Comparison of ENCODE assay signal across 29 cellular contexts in the genomic region with DNA sequence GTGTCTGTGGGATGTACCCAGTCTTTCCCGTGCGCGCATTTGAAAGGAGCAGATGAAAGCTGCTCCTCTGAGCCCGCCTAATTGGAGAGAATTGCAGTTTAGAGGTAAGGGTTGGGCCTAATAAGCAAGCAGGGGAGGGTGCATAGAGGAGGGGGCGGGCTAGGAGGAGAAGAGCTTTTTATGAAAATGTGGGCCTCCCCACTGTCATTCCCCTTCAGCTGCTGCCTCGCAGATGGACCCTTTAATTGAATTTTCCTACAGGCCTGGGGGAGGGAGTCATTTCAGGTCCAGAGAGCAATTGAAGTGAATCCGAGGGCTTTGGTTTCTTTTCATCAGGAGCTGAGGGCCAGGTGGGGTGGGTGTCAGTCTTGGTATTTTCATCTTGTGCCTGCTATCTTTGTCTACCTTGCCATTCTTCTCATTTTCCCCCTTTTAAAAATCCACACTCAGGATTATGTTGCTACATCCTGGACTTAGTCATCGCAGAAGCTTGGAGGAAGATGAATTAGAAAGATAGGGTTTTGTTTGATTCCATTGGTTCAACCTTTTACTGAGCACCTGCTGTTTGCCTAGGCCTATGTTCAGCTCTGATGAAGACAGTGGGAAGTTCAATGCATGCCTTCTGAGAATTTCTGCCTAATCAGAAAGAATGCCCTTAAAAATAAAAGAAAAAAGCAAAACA.
A peak's percentile ranks its signal among the peaks of the same experiment; 100 is the strongest.
DNase-seq lines count a peak whose midpoint lies in the region; ATAC-seq, FAIRE-seq and TF ChIP-seq lines count a peak whose summit lies in the region.
"Had no signal": no experiment of that assay in that cellular context is flagged by ENCODE, and none has a peak within 500 bp of the region (broad histone marks: within the 10 kb centered on the region; RNA-seq: fewer than 3 reads in every experiment).

No MANE protein-coding gene starts in this region.

- no peaks in the 10 kb centered on the region for H3K79me2 ChIP-seq in K562 (ENCODE audit: control insufficient read depth, insufficient read depth, low read length)

- H3K4me3 ChIP-seq in H7 (ENCODE audit: insufficient read depth, low read depth, low read length) (no peak overlapping the region), K562 (no peak overlapping the region), sigmoid colon (no peak overlapping the region)
- H3K4me3 ChIP-seq: GM12878, spleen, upper lobe of left lung had no signal

- TF ChIP-seq POLR2A in K562 (conservative IDR thresholded peaks at IDR 0.05) (no peak), sigmoid colon (IDR thresholded peaks at IDR 0.05) (no peak)

- no peak for TF ChIP-seq RAD21 in K562 (CRISPR knock-in tag; conservative IDR thresholded peaks at IDR 0.05 in 1 of 2, IDR thresholded peaks at IDR 0.05 in 1 of 2)

- DNase-seq in H7 (peak; percentile 35), K562 (ENCODE audit: extremely low read depth in 1 of 4, low spot score in 3 of 4) (no peak), left kidney (ENCODE audit: low read depth, low spot score) (peak; percentile 71), HUDEP-2 (lab: John Stamatoyannopoulos, UW; ENCODE audit: unreplicated experiment in 76 of 76) (no peak), LoVo (ENCODE audit: low spot score) (no peak), NCI-H1092 (lab: John Stamatoyannopoulos, UW) (no peak), sigmoid colon (no peak)
- DNase-seq: activated CD4-positive, alpha-beta memory T cell treated with anti-CD3 and anti-CD28 coated beads, Interleukin-2, amount 10 ng/mL, durations not matched to agents 7 days and 5 days; activated naive CD4-positive, alpha-beta T cell treated with Interleukin-2 at 50 U/mL for 16 hours; activated T-cell treated with anti-CD3 and anti-CD28 coated beads, Interleukin-2, amount 50 U/mL, for 24 hours; amygdala; CD4-positive, alpha-beta T cell; DMS153; left colon; NCI-H1048; NCI-H2029; NCI-H510A; OCI-M1; SIG-M5; spleen; stimulated activated CD4-positive, alpha-beta T cell treated with anti-CD3 and anti-CD28 coated beads, Interleukin-4, amount 100 ng/mL, for 4 hours; T-helper 17 cell had no signal

- WGBS in K562 (ENCODE audit: insufficient coverage, low coverage, missing lambda C conversion rate), result 55% methylated on average over 8 of the region's 8 CpGs
- WGBS in sigmoid colon, 2 donors, result 97% methylated on average over 8 of the region's 8 CpGs

- no peaks in the 10 kb centered on the region for H3K9me3 ChIP-seq in K562 (replicated peaks; ENCODE audit: control insufficient read depth, insufficient read depth, low read depth, low read length)
- H3K9me3 ChIP-seq in sigmoid colon, result no peaks in the 10 kb centered on the region
- H3K9me3 ChIP-seq: spleen, upper lobe of left lung had no signal

- intact Hi-C loops in K562 (cut with micrococcal nuclease), result no loop called here
- intact Hi-C loops in sigmoid colon (cut with DNase I), result no loop called here

- no peaks in the 10 kb centered on the region; a peak in 1 of 5 replicates for H3K4me1 ChIP-seq in K562 (replicated peaks in 1 of 2; ENCODE audit: control insufficient read depth in 2 of 2, insufficient read depth in 2 of 2, low read length in 2 of 2)
- H3K4me1 ChIP-seq in sigmoid colon, result no peaks in the 10 kb centered on the region
- H3K4me1 ChIP-seq: foreskin keratinocyte, upper lobe of left lung had no signal

- no peaks in the 10 kb centered on the region for H4K20me1 ChIP-seq in K562 (replicated peaks; ENCODE audit: control insufficient read depth, insufficient read depth, low read length)

- POLR2A ChIA-PET in K562 (lab: Yijun Ruan, JAX), result no interaction called here

- BruUV-seq in K562 (replicated peaks; lab: Mats Ljungman, UMichigan), result no TSS peak

- no peak for FAIRE-seq in K562 (lab: Jason Lieb, UNC)
- FAIRE-seq: GM12878, H54 had no signal

- H3K27ac ChIP-seq in C4-2B (peak overlapping the region; percentile 51), K562 (ENCODE audit: extremely low read depth, low read depth, low read length) (no peak overlapping the region), sigmoid colon (no peak overlapping the region)
- H3K27ac ChIP-seq: foreskin keratinocyte, spleen, upper lobe of left lung, VCaP had no signal

- ATAC-seq in K562, result no peak
- ATAC-seq: foreskin keratinocyte; GM12878; left colon; natural killer cell treated with Interleukin-12 subunit alpha and Interleukin-12 subunit beta and Interleukin-15 and Interleukin-18, amount 100 ng/mL, for 72 hours; T-helper 17 cell had no signal

- CTCF ChIA-PET in K562 (lab: Yijun Ruan, JAX; ENCODE audit: low intra/inter-chr PET ratio), result no interaction called here

- TF ChIP-seq CTCF in C4-2B (conservative IDR thresholded peaks at IDR 0.05) (no peak), K562 (IDR thresholded peaks at IDR 0.05 in 2 of 3, conservative IDR thresholded peaks at IDR 0.05 in 1 of 3; ENCODE audit: insufficient read depth in 2 of 3, low read depth in 1 of 3, low read length in 3 of 3) (no peak), sigmoid colon (IDR thresholded peaks at IDR 0.05) (no peak)

- H3K27me3 ChIP-seq in H7 (ENCODE audit: control insufficient read depth, insufficient read depth, low read length), result no peaks in the 10 kb centered on the region
- peaks cover 0 to 8% of the 10 kb centered on the region in 2 experiments; a peak in 2 of 5 replicates for H3K27me3 ChIP-seq in K562 (ENCODE audit: control insufficient read depth in 2 of 2, insufficient read depth in 2 of 2, low read length in 2 of 2)
- H3K27me3 ChIP-seq in sigmoid colon, result no peaks in the 10 kb centered on the region
- H3K27me3 ChIP-seq: foreskin keratinocyte, spleen, upper lobe of left lung had no signal

- H3K9me1 ChIP-seq in K562 (ENCODE audit: control insufficient read depth, insufficient read depth, low read length), result no peaks in the 10 kb centered on the region

- no peak overlapping the region for H3K4me2 ChIP-seq in K562 (ENCODE audit: insufficient read depth, low read length)

- in situ Hi-C loops in K562 (cut with MboI), result no loop called here

- no peak overlapping the region for H2AFZ ChIP-seq in K562 (ENCODE audit: low read depth, low read length)

- no peak overlapping the region for H3K9ac ChIP-seq in K562 (ENCODE audit: insufficient read depth in 1 of 2, low read depth in 2 of 2, low read length in 2 of 2)

- H3K36me3 ChIP-seq in H7 (replicated peaks; ENCODE audit: control insufficient read depth, insufficient read depth, low read length), result no peaks in the 10 kb centered on the region
- H3K36me3 ChIP-seq in K562 (ENCODE audit: control insufficient read depth, insufficient read depth, low read length), result no peaks in the 10 kb centered on the region
- no peaks in the 10 kb centered on the region for H3K36me3 ChIP-seq in sigmoid colon
- H3K36me3 ChIP-seq: spleen, upper lobe of left lung had no signal

- TF ChIP-seq EP300 in K562 (IDR thresholded peaks at IDR 0.05; ENCODE audit: low read length) (no peak), sigmoid colon (IDR thresholded peaks at IDR 0.05) (no peak)

TF ChIP-seq in K562, 482 proteins besides CTCF, POLR2A, EP300 and RAD21:
- TF ChIP-seq ZNF175 (CRISPR knock-in tag; IDR thresholded peaks at IDR 0.05; ENCODE audit: low read depth) (no peak), ZKSCAN8 (CRISPR knock-in tag; IDR thresholded peaks at IDR 0.05) (peak; percentile 41; the same call in 1 of the 2 replicates), FOSL1 (tag; conservative IDR thresholded peaks at IDR 0.05) (peak; percentile 33; the same call in 1 of the 2 replicates)

Comparison
In these comparisons a context has a peak if more than half of its experiments do, and no peak if none do; other contexts are left out.
1. DNase-seq: peak in H7 (single experiment) and left kidney (single experiment); none in K562 (0 of 4), HUDEP-2 (0 of 76), LoVo (single experiment), NCI-H1092 (single experiment) and sigmoid colon (single experiment).